Comparison of ENCODE assay signal across 9 cellular contexts in the genomic region with DNA sequence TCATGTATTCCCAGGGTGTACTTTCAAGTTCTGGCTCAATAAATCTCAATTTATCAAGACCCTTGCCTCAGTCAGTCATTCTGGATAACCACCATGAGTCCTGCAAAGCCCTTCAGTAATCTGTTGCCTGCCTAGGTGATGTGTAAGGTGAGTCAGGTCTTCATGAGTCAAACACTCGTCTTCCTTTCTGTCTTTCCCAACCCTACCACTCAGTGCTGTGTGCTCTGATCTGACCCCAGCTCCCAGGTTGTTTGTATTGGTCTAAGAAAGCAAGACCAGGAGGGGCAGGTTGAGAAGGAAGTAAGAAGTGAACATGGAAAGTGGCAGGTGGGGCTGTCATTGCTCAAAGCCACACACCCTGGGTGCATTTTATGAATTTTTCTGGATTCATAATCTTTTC. TPM values are rescaled to one million over a fixed set of nuclear protein-coding genes. Genes with fewer than 3 reads are reported as not detected.
"Had no signal": no experiment of that assay in that cellular context is flagged by ENCODE, and none has a peak within 500 bp of the region (broad histone marks: within the 10 kb centered on the region; RNA-seq: fewer than 3 reads in every experiment).

No MANE protein-coding gene starts in this region.

RNA-seq across cellular contexts. Expression of gene PSG1, which starts 18.2 kb away (rescaled TPM):
- total RNA-seq: activated CD4-positive, alpha-beta memory T cell treated with anti-CD3 and anti-CD28 coated beads for 36 hours; activated CD4-positive, alpha-beta T cell treated with anti-CD3 and anti-CD28 coated beads, Interleukin-2, amount 10 ng/mL, durations not matched to agents 7 days and 5 days; activated T-cell treated with anti-CD3 and anti-CD28 coated beads, Interleukin-2, amount 50 U/mL, for 4 hours; cardiac muscle cell; K562; NCI-H460; T-cell had no signal

RNA-seq across cellular contexts. Expression of gene PSG6, which starts 20.0 kb away (rescaled TPM):
- total RNA-seq: activated CD4-positive, alpha-beta memory T cell treated with anti-CD3 and anti-CD28 coated beads for 36 hours; activated CD4-positive, alpha-beta T cell treated with anti-CD3 and anti-CD28 coated beads, Interleukin-2, amount 10 ng/mL, durations not matched to agents 7 days and 5 days; activated naive CD4-positive, alpha-beta T cell treated with anti-CD3 and anti-CD28 coated beads, Interleukin-2, amount 50 U/mL, for 72 hours; activated T-cell treated with anti-CD3 and anti-CD28 coated beads, Interleukin-2, amount 50 U/mL, for 4 hours; cardiac muscle cell; K562; NCI-H460; T-cell had no signal

RNA-seq across cellular contexts. Expression of gene PSG7, which starts 39.3 kb away (rescaled TPM):
- total RNA-seq: activated CD4-positive, alpha-beta memory T cell treated with anti-CD3 and anti-CD28 coated beads for 36 hours; activated CD4-positive, alpha-beta T cell treated with anti-CD3 and anti-CD28 coated beads, Interleukin-2, amount 10 ng/mL, durations not matched to agents 7 days and 5 days; activated naive CD4-positive, alpha-beta T cell treated with anti-CD3 and anti-CD28 coated beads, Interleukin-2, amount 50 U/mL, for 72 hours; activated T-cell treated with anti-CD3 and anti-CD28 coated beads, Interleukin-2, amount 50 U/mL, for 4 hours; astrocyte; cardiac muscle cell; K562; NCI-H460; T-cell had no signal
